1 cellular context compared by ENCODE assay signal in genomic region chr1:23345920-23346319, GRCh38.
TF ChIP-seq lines count a peak whose summit lies in the region.

No MANE protein-coding gene starts in this region.

TF ChIP-seq in HEK293, 187 proteins besides CTCF, POLR2A, EP300 and RAD21 (continued from another document):
- TF ChIP-seq ZEB2 (tag by site-specific recombination; IDR thresholded peaks at IDR 0.05) (no peak), ZNF121 (tag by site-specific recombination; IDR thresholded peaks at IDR 0.05) (0 out of 2 replicates have a peak, but pooled peaks have one; percentile 41), ZNF366 (tag by site-specific recombination; conservative IDR thresholded peaks at IDR 0.05) (peak; percentile 69), ZBTB7A (tag by site-specific recombination; IDR thresholded peaks at IDR 0.05; ENCODE audit: low read depth) (no peak)
